In the genomic region with DNA sequence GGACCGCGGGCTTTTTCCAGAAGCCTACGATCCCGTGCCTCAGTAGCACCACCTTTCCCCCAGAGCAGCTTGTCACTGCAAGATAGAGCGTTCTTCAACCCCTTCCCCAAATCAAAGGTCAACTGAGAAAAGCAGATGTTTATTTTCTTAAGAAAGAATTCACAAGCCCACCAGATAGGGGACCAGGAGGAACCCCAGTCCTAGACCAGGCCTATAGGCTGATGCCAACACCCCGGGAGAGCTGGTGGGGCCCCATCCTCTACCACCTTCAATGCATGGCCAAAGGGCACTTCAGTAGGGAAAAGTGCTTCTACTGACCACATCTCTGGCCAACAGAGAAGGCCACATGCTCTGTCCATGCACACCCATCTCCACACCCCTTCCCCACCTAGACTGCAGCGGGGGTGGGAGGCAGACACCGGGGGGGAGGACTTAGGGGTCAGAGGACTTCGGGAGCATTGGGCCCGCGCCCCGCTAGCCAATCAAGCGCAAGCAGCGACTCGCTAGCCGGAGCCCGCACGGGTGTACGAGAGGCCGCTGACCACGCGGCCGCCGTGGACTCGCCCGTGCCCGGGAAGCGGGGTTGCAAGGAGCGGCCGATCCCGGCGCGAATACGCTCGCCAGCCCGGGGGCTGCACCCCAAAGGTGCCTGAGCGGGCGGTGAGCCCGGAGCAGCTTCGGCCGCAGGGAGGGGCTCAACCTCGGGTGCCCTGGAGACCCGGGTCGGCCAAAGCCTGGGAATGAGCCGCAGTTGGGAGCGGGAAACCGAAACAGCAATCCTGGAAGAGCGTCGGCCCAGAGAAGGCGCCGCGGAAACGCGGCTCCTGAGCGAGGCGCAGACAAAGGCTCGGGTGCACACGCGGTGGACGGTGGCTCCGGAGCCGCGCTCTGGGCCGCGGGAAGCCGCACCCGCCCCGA, we compare ENCODE assay signal across 9 cellular contexts. TPM values are rescaled to one million over a fixed set of nuclear protein-coding genes. Genes with fewer than 3 reads are reported as not detected.
DNase-seq lines count a peak whose midpoint lies in the region; ATAC-seq and TF ChIP-seq lines count a peak whose summit lies in the region.
"Had no signal": no experiment of that assay in that cellular context is flagged by ENCODE, and none has a peak within 500 bp of the region (broad histone marks: within the 10 kb centered on the region; RNA-seq: fewer than 3 reads in every experiment).

No MANE protein-coding gene starts in this region.

- peak overlapping the region; percentile 93 for H3K4me3 Mint-ChIP-seq in glutamatergic neuron (ENCODE audit: unreplicated experiment)
- H3K4me3 Mint-ChIP-seq in osteocyte (ENCODE audit: unreplicated experiment), result peak overlapping the region; percentile 67
- H3K4me3 Mint-ChIP-seq in activated T-helper 1 cell treated with anti-CD3 and anti-CD28 coated beads, Interleukin-12 subunit alpha, Interleukin-12 subunit beta, Interleukin-2, Interleukin-4 antibody, amounts not matched to agents 30 ng/mL and 10 ng/mL and 1 ng/mL, durations not matched to agents 14 hours and 24 hours and 36 hours, result no peak overlapping the region

- no peak overlapping the region for H3K27ac ChIP-seq in PC-3 (ENCODE audit: low read length)

- DNase-seq in AG20443 (ENCODE audit: low spot score) (peak; percentile 34), PC-3 (no peak), glutamatergic neuron (peak; percentile 56), osteocyte (ENCODE audit: extremely low spot score, unreplicated experiment) (no peak)
- DNase-seq in activated T-helper 1 cell treated with anti-CD3 and anti-CD28 coated beads, Interleukin-12 subunit alpha, Interleukin-12 subunit beta, Interleukin-2, Interleukin-4 antibody, amounts not matched to agents 30 ng/mL and 10 ng/mL and 1 ng/mL, durations not matched to agents 14 hours and 24 hours and 36 hours (ENCODE audit: low spot score), result no peak
- DNase-seq in stimulated activated CD4-positive, alpha-beta T cell treated with anti-CD3 and anti-CD28 coated beads, Interleukin-2, amount 100 ng/mL, for 48 hours, result no peak
- DNase-seq: GOT3 had no signal

- H3K4me3 ChIP-seq in PC-3 (ENCODE audit: low read length), result peak overlapping the region; percentile 59; the same call in 1 of the 2 replicates

- TF ChIP-seq CTCF in PC-3 (conservative IDR thresholded peaks at IDR 0.05; ENCODE audit: low read depth, low read length) (no peak), glutamatergic neuron (IDR thresholded peaks at IDR 0.05; ENCODE audit: partially characterized antibody, unreplicated experiment) (no peak), osteocyte (IDR thresholded peaks at IDR 0.05) (no peak)

- intact Hi-C loops in PC-3 (cut with micrococcal nuclease), result loop anchor here (5.0 to 10.0 kb wide), 3 partner anchors 88 to 215 kb away; no protein-coding TSS in a partner anchor
- intact Hi-C loops in activated T-helper 1 cell treated with anti-CD3 and anti-CD28 coated beads, Interleukin-12 subunit alpha, Interleukin-12 subunit beta, Interleukin-2, Interleukin-4 antibody, amounts not matched to agents 30 ng/mL and 10 ng/mL and 1 ng/mL, durations not matched to agents 14 hours and 24 hours and 36 hours (cut with micrococcal nuclease), result loop anchor here (5.0 kb wide), 1 partner anchor 327 kb away; no protein-coding TSS in a partner anchor

- H3K36me3 Mint-ChIP-seq in glutamatergic neuron (ENCODE audit: unreplicated experiment), result no peaks in the 10 kb centered on the region
- no peaks in the 10 kb centered on the region for H3K36me3 Mint-ChIP-seq in osteocyte (ENCODE audit: unreplicated experiment)
- no peaks in the 10 kb centered on the region for H3K36me3 Mint-ChIP-seq in activated T-helper 1 cell treated with anti-CD3 and anti-CD28 coated beads, Interleukin-12 subunit alpha, Interleukin-12 subunit beta, Interleukin-2, Interleukin-4 antibody, amounts not matched to agents 30 ng/mL and 10 ng/mL and 1 ng/mL, durations not matched to agents 14 hours and 24 hours and 36 hours (ENCODE audit: low read depth)

- no TSS peak for BruUV-seq in PC-3 (replicated peaks; lab: Mats Ljungman, UMichigan)

- no peaks in the 10 kb centered on the region for H3K9me2 ChIP-seq in PC-3 (replicated peaks; ENCODE audit: low read length)

- no peaks in the 10 kb centered on the region for H3F3A ChIP-seq in PC-3 (ENCODE audit: low read length, unreplicated experiment)

- peaks cover 46% of the 10 kb centered on the region for H3K27me3 ChIP-seq in PC-3 (ENCODE audit: low read length)

- CTCF ChIA-PET in PC-3 (lab: Charles Lee), result no interaction called here

- no peaks in the 10 kb centered on the region for H3K36me3 ChIP-seq in PC-3 (ENCODE audit: low read depth, low read length)

- H3K79me2 ChIP-seq in PC-3 (ENCODE audit: low read length), result no peaks in the 10 kb centered on the region

- POLR2A ChIA-PET in PC-3 (lab: Charles Lee; ENCODE audit: unreplicated experiment), result no interaction called here

- H3K4me1 ChIP-seq in PC-3 (ENCODE audit: insufficient read depth, low read length), result peaks cover 4% of the 10 kb centered on the region; the same call in 1 of the 2 replicates

- H3K27ac Mint-ChIP-seq in glutamatergic neuron (ENCODE audit: unreplicated experiment) (peak overlapping the region; percentile 72), osteocyte (ENCODE audit: unreplicated experiment) (no peak overlapping the region)
- no peak overlapping the region for H3K27ac Mint-ChIP-seq in activated T-helper 1 cell treated with anti-CD3 and anti-CD28 coated beads, Interleukin-12 subunit alpha, Interleukin-12 subunit beta, Interleukin-2, Interleukin-4 antibody, amounts not matched to agents 30 ng/mL and 10 ng/mL and 1 ng/mL, durations not matched to agents 14 hours and 24 hours and 36 hours

- H4K20me1 ChIP-seq in PC-3 (ENCODE audit: low read length), result no peaks in the 10 kb centered on the region

- ATAC-seq in PC-3, result no peak
- ATAC-seq in HG02610 (IDR thresholded peaks at IDR 0.05; ENCODE audit: unreplicated experiment), result no peak
- no peak for ATAC-seq in HG03196 (IDR thresholded peaks at IDR 0.05; ENCODE audit: unreplicated experiment)

- no peak overlapping the region for H2AFZ ChIP-seq in PC-3 (ENCODE audit: low read length)

- no peak overlapping the region for H3K9ac ChIP-seq in PC-3 (ENCODE audit: low read length)

- H3K27me3 Mint-ChIP-seq in glutamatergic neuron (ENCODE audit: unreplicated experiment) (peaks cover 15% of the 10 kb centered on the region), osteocyte (ENCODE audit: unreplicated experiment) (peaks cover 46% of the 10 kb centered on the region)
- H3K27me3 Mint-ChIP-seq in activated T-helper 1 cell treated with anti-CD3 and anti-CD28 coated beads, Interleukin-12 subunit alpha, Interleukin-12 subunit beta, Interleukin-2, Interleukin-4 antibody, amounts not matched to agents 30 ng/mL and 10 ng/mL and 1 ng/mL, durations not matched to agents 14 hours and 24 hours and 36 hours (ENCODE audit: insufficient read depth), result peaks cover 40% of the 10 kb centered on the region

- H3K4me1 Mint-ChIP-seq in glutamatergic neuron (ENCODE audit: low read depth, unreplicated experiment), result peaks cover 18% of the 10 kb centered on the region
- peaks cover 20% of the 10 kb centered on the region for H3K4me1 Mint-ChIP-seq in osteocyte (ENCODE audit: unreplicated experiment)
- no peaks in the 10 kb centered on the region for H3K4me1 Mint-ChIP-seq in activated T-helper 1 cell treated with anti-CD3 and anti-CD28 coated beads, Interleukin-12 subunit alpha, Interleukin-12 subunit beta, Interleukin-2, Interleukin-4 antibody, amounts not matched to agents 30 ng/mL and 10 ng/mL and 1 ng/mL, durations not matched to agents 14 hours and 24 hours and 36 hours (ENCODE audit: low read depth)

- H3K9me3 Mint-ChIP-seq in glutamatergic neuron (ENCODE audit: unreplicated experiment) (peaks cover 8% of the 10 kb centered on the region), osteocyte (ENCODE audit: unreplicated experiment) (no peaks in the 10 kb centered on the region)
- H3K9me3 Mint-ChIP-seq in activated T-helper 1 cell treated with anti-CD3 and anti-CD28 coated beads, Interleukin-12 subunit alpha, Interleukin-12 subunit beta, Interleukin-2, Interleukin-4 antibody, amounts not matched to agents 30 ng/mL and 10 ng/mL and 1 ng/mL, durations not matched to agents 14 hours and 24 hours and 36 hours, result no peaks in the 10 kb centered on the region

- no peak overlapping the region for H3K4me2 ChIP-seq in PC-3 (ENCODE audit: low read length)

- no peaks in the 10 kb centered on the region for H3K9me3 ChIP-seq in PC-3 (ENCODE audit: low read length)

RNA-seq across cellular contexts. Expression of a gene that starts 2.8 kb away (rescaled TPM):
- total RNA-seq in PC-3 (2014; rRNA removed) (0.92 and 2.1 TPM in 2 replicates), glutamatergic neuron (ENCODE audit: unreplicated experiment) (24.5 TPM), osteocyte (7.3 and 9.8 TPM in 2 replicates)
- total RNA-seq in activated T-helper 1 cell treated with anti-CD3 and anti-CD28 coated beads, Interleukin-12 subunit alpha, Interleukin-12 subunit beta, Interleukin-2, Interleukin-4 antibody, amounts not matched to agents 30 ng/mL and 10 ng/mL and 1 ng/mL, durations not matched to agents 14 hours and 24 hours and 36 hours, result not detected in 2 replicates

Comparison
In these comparisons a context has a peak if more than half of its experiments do, and no peak if none do; other contexts are left out.
1. DNase-seq: peak in AG20443 (single experiment) and glutamatergic neuron (single experiment); none in PC-3 (single experiment), osteocyte (single experiment), activated T-helper 1 cell treated with anti-CD3 and anti-CD28 coated beads, Interleukin-12 subunit alpha, Interleukin-12 subunit beta, Interleukin-2, Interleukin-4 antibody, amounts not matched to agents 30 ng/mL and 10 ng/mL and 1 ng/mL, durations not matched to agents 14 hours and 24 hours and 36 hours (single experiment) and stimulated activated CD4-positive, alpha-beta T cell treated with anti-CD3 and anti-CD28 coated beads, Interleukin-2, amount 100 ng/mL, for 48 hours (0 of 2).